In the genomic region with DNA sequence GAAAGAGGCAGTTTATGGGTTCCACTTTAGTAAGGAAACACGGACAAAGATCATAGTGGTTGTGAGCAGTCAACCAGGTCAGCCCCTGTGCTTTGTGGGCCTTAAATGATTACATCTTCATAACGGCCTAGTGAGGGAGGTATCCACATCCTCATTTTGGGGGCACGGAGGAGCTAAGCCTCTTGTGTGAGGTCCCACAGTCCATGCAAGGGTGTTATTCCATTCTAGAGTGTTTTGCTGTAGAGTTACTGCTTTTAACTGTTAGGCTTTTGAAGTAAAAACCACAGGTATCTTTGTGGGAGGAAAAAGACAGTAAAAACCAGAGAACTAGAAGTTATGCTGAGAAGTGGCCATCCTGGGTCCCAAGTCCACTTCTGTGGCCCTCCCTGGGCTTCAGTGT, we compare ENCODE assay signal across 1 cellular context.
TF ChIP-seq lines count a peak whose summit lies in the region.

No MANE protein-coding gene starts in this region.

TF ChIP-seq in GM12878, 131 proteins besides CTCF, POLR2A, EP300 and RAD21 (continued from another document and continues in another):
- TF ChIP-seq ZBTB11 (CRISPR knock-in tag; IDR thresholded peaks at IDR 0.05), result no peak
- no peak for TF ChIP-seq EGR1 (IDR thresholded peaks at IDR 0.05; ENCODE audit: borderline replicate concordance in 1 of 2, low read depth in 2 of 2, low read length in 2 of 2)
- TF ChIP-seq NR2F1 (conservative IDR thresholded peaks at IDR 0.05), result peak; percentile 66
- TF ChIP-seq, protein P1, sequence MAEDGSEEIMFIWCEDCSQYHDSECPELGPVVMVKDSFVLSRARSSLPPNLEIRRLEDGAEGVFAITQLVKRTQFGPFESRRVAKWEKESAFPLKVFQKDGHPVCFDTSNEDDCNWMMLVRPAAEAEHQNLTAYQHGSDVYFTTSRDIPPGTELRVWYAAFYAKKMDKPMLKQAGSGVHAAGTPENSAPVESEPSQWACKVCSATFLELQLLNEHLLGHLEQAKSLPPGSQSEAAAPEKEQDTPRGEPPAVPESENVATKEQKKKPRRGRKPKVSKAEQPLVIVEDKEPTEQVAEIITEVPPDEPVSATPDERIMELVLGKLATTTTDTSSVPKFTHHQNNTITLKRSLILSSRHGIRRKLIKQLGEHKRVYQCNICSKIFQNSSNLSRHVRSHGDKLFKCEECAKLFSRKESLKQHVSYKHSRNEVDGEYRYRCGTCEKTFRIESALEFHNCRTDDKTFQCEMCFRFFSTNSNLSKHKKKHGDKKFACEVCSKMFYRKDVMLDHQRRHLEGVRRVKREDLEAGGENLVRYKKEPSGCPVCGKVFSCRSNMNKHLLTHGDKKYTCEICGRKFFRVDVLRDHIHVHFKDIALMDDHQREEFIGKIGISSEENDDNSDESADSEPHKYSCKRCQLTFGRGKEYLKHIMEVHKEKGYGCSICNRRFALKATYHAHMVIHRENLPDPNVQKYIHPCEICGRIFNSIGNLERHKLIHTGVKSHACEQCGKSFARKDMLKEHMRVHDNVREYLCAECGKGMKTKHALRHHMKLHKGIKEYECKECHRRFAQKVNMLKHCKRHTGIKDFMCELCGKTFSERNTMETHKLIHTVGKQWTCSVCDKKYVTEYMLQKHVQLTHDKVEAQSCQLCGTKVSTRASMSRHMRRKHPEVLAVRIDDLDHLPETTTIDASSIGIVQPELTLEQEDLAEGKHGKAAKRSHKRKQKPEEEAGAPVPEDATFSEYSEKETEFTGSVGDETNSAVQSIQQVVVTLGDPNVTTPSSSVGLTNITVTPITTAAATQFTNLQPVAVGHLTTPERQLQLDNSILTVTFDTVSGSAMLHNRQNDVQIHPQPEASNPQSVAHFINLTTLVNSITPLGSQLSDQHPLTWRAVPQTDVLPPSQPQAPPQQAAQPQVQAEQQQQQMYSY (CRISPR knock-in tag; IDR thresholded peaks at IDR 0.05), result no peak
- TF ChIP-seq, protein P2, sequence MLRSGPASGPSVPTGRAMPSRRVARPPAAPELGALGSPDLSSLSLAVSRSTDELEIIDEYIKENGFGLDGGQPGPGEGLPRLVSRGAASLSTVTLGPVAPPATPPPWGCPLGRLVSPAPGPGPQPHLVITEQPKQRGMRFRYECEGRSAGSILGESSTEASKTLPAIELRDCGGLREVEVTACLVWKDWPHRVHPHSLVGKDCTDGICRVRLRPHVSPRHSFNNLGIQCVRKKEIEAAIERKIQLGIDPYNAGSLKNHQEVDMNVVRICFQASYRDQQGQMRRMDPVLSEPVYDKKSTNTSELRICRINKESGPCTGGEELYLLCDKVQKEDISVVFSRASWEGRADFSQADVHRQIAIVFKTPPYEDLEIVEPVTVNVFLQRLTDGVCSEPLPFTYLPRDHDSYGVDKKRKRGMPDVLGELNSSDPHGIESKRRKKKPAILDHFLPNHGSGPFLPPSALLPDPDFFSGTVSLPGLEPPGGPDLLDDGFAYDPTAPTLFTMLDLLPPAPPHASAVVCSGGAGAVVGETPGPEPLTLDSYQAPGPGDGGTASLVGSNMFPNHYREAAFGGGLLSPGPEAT (IDR thresholded peaks at IDR 0.05; ENCODE audit: low read depth), result no peak
- no peak for TF ChIP-seq BHLHE40 (IDR thresholded peaks at IDR 0.05; ENCODE audit: borderline replicate concordance in 1 of 2, low read depth in 2 of 2, low read length in 1 of 2)
- TF ChIP-seq, protein P3, sequence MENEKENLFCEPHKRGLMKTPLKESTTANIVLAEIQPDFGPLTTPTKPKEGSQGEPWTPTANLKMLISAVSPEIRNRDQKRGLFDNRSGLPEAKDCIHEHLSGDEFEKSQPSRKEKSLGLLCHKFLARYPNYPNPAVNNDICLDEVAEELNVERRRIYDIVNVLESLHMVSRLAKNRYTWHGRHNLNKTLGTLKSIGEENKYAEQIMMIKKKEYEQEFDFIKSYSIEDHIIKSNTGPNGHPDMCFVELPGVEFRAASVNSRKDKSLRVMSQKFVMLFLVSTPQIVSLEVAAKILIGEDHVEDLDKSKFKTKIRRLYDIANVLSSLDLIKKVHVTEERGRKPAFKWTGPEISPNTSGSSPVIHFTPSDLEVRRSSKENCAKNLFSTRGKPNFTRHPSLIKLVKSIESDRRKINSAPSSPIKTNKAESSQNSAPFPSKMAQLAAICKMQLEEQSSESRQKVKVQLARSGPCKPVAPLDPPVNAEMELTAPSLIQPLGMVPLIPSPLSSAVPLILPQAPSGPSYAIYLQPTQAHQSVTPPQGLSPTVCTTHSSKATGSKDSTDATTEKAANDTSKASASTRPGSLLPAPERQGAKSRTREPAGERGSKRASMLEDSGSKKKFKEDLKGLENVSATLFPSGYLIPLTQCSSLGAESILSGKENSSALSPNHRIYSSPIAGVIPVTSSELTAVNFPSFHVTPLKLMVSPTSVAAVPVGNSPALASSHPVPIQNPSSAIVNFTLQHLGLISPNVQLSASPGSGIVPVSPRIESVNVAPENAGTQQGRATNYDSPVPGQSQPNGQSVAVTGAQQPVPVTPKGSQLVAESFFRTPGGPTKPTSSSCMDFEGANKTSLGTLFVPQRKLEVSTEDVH (IDR thresholded peaks at IDR 0.05; ENCODE audit: low read depth, partially characterized antibody), result no peak
- TF ChIP-seq RBBP5 (conservative IDR thresholded peaks at IDR 0.05), result no peak
- TF ChIP-seq EED (IDR thresholded peaks at IDR 0.05; ENCODE audit: low read depth), result peak; percentile 70
- TF ChIP-seq, protein P4, sequence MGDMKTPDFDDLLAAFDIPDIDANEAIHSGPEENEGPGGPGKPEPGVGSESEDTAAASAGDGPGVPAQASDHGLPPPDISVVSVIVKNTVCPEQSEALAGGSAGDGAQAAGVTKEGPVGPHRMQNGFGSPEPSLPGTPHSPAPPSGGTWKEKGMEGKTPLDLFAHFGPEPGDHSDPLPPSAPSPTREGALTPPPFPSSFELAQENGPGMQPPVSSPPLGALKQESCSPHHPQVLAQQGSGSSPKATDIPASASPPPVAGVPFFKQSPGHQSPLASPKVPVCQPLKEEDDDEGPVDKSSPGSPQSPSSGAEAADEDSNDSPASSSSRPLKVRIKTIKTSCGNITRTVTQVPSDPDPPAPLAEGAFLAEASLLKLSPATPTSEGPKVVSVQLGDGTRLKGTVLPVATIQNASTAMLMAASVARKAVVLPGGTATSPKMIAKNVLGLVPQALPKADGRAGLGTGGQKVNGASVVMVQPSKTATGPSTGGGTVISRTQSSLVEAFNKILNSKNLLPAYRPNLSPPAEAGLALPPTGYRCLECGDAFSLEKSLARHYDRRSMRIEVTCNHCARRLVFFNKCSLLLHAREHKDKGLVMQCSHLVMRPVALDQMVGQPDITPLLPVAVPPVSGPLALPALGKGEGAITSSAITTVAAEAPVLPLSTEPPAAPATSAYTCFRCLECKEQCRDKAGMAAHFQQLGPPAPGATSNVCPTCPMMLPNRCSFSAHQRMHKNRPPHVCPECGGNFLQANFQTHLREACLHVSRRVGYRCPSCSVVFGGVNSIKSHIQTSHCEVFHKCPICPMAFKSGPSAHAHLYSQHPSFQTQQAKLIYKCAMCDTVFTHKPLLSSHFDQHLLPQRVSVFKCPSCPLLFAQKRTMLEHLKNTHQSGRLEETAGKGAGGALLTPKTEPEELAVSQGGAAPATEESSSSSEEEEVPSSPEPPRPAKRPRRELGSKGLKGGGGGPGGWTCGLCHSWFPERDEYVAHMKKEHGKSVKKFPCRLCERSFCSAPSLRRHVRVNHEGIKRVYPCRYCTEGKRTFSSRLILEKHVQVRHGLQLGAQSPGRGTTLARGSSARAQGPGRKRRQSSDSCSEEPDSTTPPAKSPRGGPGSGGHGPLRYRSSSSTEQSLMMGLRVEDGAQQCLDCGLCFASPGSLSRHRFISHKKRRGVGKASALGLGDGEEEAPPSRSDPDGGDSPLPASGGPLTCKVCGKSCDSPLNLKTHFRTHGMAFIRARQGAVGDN (IDR thresholded peaks at IDR 0.05), result no peak
- no peak for TF ChIP-seq BRCA1 (IDR thresholded peaks at IDR 0.05; ENCODE audit: low read depth, low read length)
- TF ChIP-seq REST (IDR thresholded peaks at IDR 0.05; ENCODE audit: low read depth, low read length), result no peak
- TF ChIP-seq CREM (IDR thresholded peaks at IDR 0.05; ENCODE audit: low read depth), result peak; percentile 65
- peak; percentile 18; the same call in 1 of the 2 replicates for TF ChIP-seq GATAD2B (conservative IDR thresholded peaks at IDR 0.05; ENCODE audit: low read depth)
- TF ChIP-seq MYC (IDR thresholded peaks at IDR 0.05; ENCODE audit: insufficient read depth, insufficient read length, insufficient replicate concordance, low read length, severe bottlenecking), result no peak
- TF ChIP-seq MTA2 (IDR thresholded peaks at IDR 0.05; ENCODE audit: low read depth), result peak; percentile 37; the same call in 1 of the 2 replicates
- no peak for TF ChIP-seq ZNF592 (IDR thresholded peaks at IDR 0.05)
- peak in 1 of 2 experiments; percentile 90; a peak in 2 of 4 replicates for TF ChIP-seq ETV6 (conservative IDR thresholded peaks at IDR 0.05 in 1 of 2, IDR thresholded peaks at IDR 0.05 in 1 of 2; ENCODE audit: borderline replicate concordance in 1 of 2, low read depth in 1 of 2)
- no peak for TF ChIP-seq BMI1 (IDR thresholded peaks at IDR 0.05; ENCODE audit: borderline replicate concordance)
- TF ChIP-seq PML (IDR thresholded peaks at IDR 0.05; ENCODE audit: low read length), result peak; percentile 77
- TF ChIP-seq POLR2AphosphoS5 (IDR thresholded peaks at IDR 0.05; ENCODE audit: low read length), result 0 out of 2 replicates have a peak, but pooled peaks have one; percentile 46
- no peak for TF ChIP-seq SUPT20H (IDR thresholded peaks at IDR 0.05; ENCODE audit: borderline replicate concordance, control insufficient read depth, low read depth, low read length)
- TF ChIP-seq CBFB (IDR thresholded peaks at IDR 0.05; ENCODE audit: low read depth), result no peak
- TF ChIP-seq NBN (IDR thresholded peaks at IDR 0.05), result no peak
- TF ChIP-seq NFXL1 (IDR thresholded peaks at IDR 0.05; ENCODE audit: borderline replicate concordance), result no peak
- TF ChIP-seq SREBF2 (IDR thresholded peaks at IDR 0.05; ENCODE audit: low read length), result no peak
- no peak for TF ChIP-seq TCF3 (IDR thresholded peaks at IDR 0.05; ENCODE audit: borderline replicate concordance, insufficient read depth, low read depth, low read length)
- TF ChIP-seq RELA (IDR thresholded peaks at IDR 0.05; ENCODE audit: borderline replicate concordance, partially characterized antibody), result no peak
- no peak for TF ChIP-seq PAX8 (IDR thresholded peaks at IDR 0.05)
